Comparison of ENCODE assay signal across 22 cellular contexts in genomic region chr3:193585530-193585929, GRCh38. TPM values are rescaled to one million over a fixed set of nuclear protein-coding genes. Genes with fewer than 3 reads are reported as not detected.
"Had no signal": no experiment of that assay in that cellular context is flagged by ENCODE, and none has a peak within 500 bp of the region (broad histone marks: within the 10 kb centered on the region; RNA-seq: fewer than 3 reads in every experiment).

No MANE protein-coding gene starts in this region.

- H3K27me3 Mint-ChIP-seq: naive thymus-derived CD4-positive, alpha-beta T cell had no signal

- H3K36me3 ChIP-seq: neutrophil, right atrium auricular region, sigmoid colon, stomach, uterus had no signal

- H3K27ac ChIP-seq: dorsolateral prefrontal cortex, hepatocyte, neutrophil, right atrium auricular region, sigmoid colon, skin epidermis, stomach, uterus had no signal

- DNase-seq: cortex of kidney; dorsolateral prefrontal cortex; effector CD8-positive, alpha-beta T cell; foreskin melanocyte; head of caudate nucleus; left colon; left ventricle myocardium superior; mesendoderm; naive thymus-derived CD4-positive, alpha-beta T cell; sigmoid colon; stimulated activated CD4-positive, alpha-beta T cell treated with anti-CD3 and anti-CD28 coated beads, Interleukin-2, amount 100 ng/mL, for 24 hours; stimulated activated CD4-positive, alpha-beta T cell treated with anti-CD3 and anti-CD28 coated beads, Interleukin-4, amount 100 ng/mL, for 4 hours; stimulated activated naive CD4-positive, alpha-beta T cell; stomach; substantia nigra; trophoblast cell; uterus had no signal

- H3K27me3 ChIP-seq: dorsolateral prefrontal cortex, hepatocyte, neutrophil, right atrium auricular region, sigmoid colon, stomach, uterus had no signal

- H3K9me3 Mint-ChIP-seq: naive thymus-derived CD4-positive, alpha-beta T cell had no signal

- H3K4me1 ChIP-seq: right atrium auricular region, sigmoid colon, stomach, uterus had no signal

- ATAC-seq: left colon; left ventricle myocardium superior; naive thymus-derived CD4-positive, alpha-beta T cell had no signal

- H3K27ac Mint-ChIP-seq: naive thymus-derived CD4-positive, alpha-beta T cell had no signal

- H3K4me3 ChIP-seq: dorsolateral prefrontal cortex, hepatocyte, lung, right atrium auricular region, sigmoid colon, skin epidermis, stomach, uterus had no signal

- H3K4me3 Mint-ChIP-seq: naive thymus-derived CD4-positive, alpha-beta T cell had no signal

RNA-seq across cellular contexts. Expression of gene ATP13A4, which starts 30.8 kb away (rescaled TPM):
- total RNA-seq: right atrium auricular region had no signal
